In the genomic region with DNA sequence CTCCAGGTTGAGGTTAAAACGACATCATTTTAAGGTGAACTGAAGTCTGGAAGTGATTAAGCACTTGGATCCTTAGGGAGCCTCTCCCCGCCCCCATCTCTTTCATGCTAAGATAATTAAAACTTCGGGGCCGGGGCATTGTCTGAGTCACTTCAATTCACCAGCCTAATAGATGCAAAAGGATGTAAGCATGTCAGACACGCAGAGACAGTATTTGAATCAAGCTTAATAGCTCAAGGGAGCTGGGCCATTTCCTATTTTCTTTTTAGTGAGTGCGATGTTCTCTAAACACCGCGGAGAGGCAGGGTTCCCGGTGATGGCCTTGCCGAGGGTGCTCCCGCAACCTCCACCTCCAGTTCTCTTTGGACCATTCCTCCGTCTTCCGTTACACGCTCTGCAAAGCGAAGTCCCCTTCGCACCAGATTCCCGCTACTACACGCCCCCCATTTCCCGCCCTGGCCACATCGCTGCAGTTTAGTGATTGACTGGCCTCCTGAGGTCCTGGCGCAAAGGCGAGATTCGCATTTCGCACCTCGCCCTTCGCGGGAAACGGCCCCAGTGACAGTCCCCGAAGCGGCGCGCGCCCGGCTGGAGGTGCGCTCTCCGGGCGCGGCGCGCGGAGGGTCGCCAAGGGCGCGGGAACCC, we compare ENCODE assay signal across 8 cellular contexts. TPM values are rescaled to one million over a fixed set of nuclear protein-coding genes. Genes with fewer than 3 reads are reported as not detected.
DNase-seq lines count a peak whose midpoint lies in the region; ATAC-seq and TF ChIP-seq lines count a peak whose summit lies in the region.

No MANE protein-coding gene starts in this region.

- TF ChIP-seq POLR2A in GM18505 (IDR thresholded peaks at IDR 0.05; ENCODE audit: borderline replicate concordance, extremely low read depth, insufficient read depth, insufficient read length) = no peak

- no peaks in the 10 kb centered on the region for H3K79me2 ChIP-seq in smooth muscle cell (ENCODE audit: low read depth)

- POLR2A ChIA-PET in RWPE1 (lab: Yijun Ruan, JAX; ENCODE audit: low non-redundant PET) = no interaction called here

- no peak overlapping the region for H3K9ac ChIP-seq in smooth muscle cell (ENCODE audit: low read depth)

- H3K27ac ChIP-seq in smooth muscle cell (ENCODE audit: low read depth) (no peak overlapping the region), RWPE1 (no peak overlapping the region)

- H3K4me1 Mint-ChIP-seq in T-helper 1 cell treated with Interleukin-12 subunit alpha and Interleukin-12 subunit beta and Interleukin-4 antibody, amounts not matched to agents 30 μg/mL and 1 μg/mL, for 36 hours (ENCODE audit: low read depth) = peaks cover 47% of the 10 kb centered on the region

- TF ChIP-seq CTCF in smooth muscle cell (IDR thresholded peaks at IDR 0.05; ENCODE audit: borderline replicate concordance, insufficient read depth, poor library complexity, severe bottlenecking) (no peak), RWPE1 (conservative IDR thresholded peaks at IDR 0.05; ENCODE audit: low read depth) (no peak)

- H3K4me3 ChIP-seq in smooth muscle cell = peak overlapping the region; percentile 41

- H3K27me3 ChIP-seq in smooth muscle cell (ENCODE audit: low read depth) = peaks cover 90% of the 10 kb centered on the region

- peak overlapping the region; percentile 73 for H3K4me2 ChIP-seq in smooth muscle cell

- no peaks in the 10 kb centered on the region for H4K20me1 ChIP-seq in smooth muscle cell (ENCODE audit: low read depth)

- no peaks in the 10 kb centered on the region for H3K9me3 ChIP-seq in smooth muscle cell (replicated peaks; ENCODE audit: low read depth)

- CTCF ChIA-PET in RWPE1 (lab: Yijun Ruan, JAX) = no interaction called here

- 3% methylated on average over 38 of the region's 44 CpGs for WGBS in smooth muscle cell (ENCODE audit: low lambda C conversion rate)

- peaks cover 7% of the 10 kb centered on the region for H3K4me1 ChIP-seq in smooth muscle cell (ENCODE audit: low read depth)

- no peaks in the 10 kb centered on the region for H3K27me3 Mint-ChIP-seq in T-helper 1 cell treated with Interleukin-12 subunit alpha and Interleukin-12 subunit beta and Interleukin-4 antibody, amounts not matched to agents 30 μg/mL and 1 μg/mL, for 36 hours (ENCODE audit: low read depth)

- ATAC-seq in GM18505 (IDR thresholded peaks at IDR 0.05; ENCODE audit: unreplicated experiment) = peak; percentile 19
- ATAC-seq in HG02571 (IDR thresholded peaks at IDR 0.05; ENCODE audit: unreplicated experiment) = peak; percentile 14

- H2AFZ ChIP-seq in smooth muscle cell (ENCODE audit: low read depth) = no peak overlapping the region

- H3K4me3 Mint-ChIP-seq in T-helper 1 cell treated with Interleukin-12 subunit alpha and Interleukin-12 subunit beta and Interleukin-4 antibody, amounts not matched to agents 30 μg/mL and 1 μg/mL, for 36 hours = peak overlapping the region; percentile 93

- H3F3A ChIP-seq in smooth muscle cell (ENCODE audit: low read depth) = no peaks in the 10 kb centered on the region

- H3K9me3 Mint-ChIP-seq in T-helper 1 cell treated with Interleukin-12 subunit alpha and Interleukin-12 subunit beta and Interleukin-4 antibody, amounts not matched to agents 30 μg/mL and 1 μg/mL, for 36 hours = no peaks in the 10 kb centered on the region

- peaks cover 30% of the 10 kb centered on the region for H3K36me3 Mint-ChIP-seq in T-helper 1 cell treated with Interleukin-12 subunit alpha and Interleukin-12 subunit beta and Interleukin-4 antibody, amounts not matched to agents 30 μg/mL and 1 μg/mL, for 36 hours (ENCODE audit: low read depth)

- H3K36me3 ChIP-seq in smooth muscle cell (ENCODE audit: low read depth) = no peaks in the 10 kb centered on the region

- peak; percentile 63 for DNase-seq in foreskin melanocyte
- DNase-seq in smooth muscle cell (lab: John Stamatoyannopoulos, UW; ENCODE audit: unreplicated experiment) = no peak
- no peak for DNase-seq in NCI-H2196 treated with DMSO at 0.1 percent for 48 hours (lab: John Stamatoyannopoulos, UW; ENCODE audit: unreplicated experiment)
- DNase-seq in AG08395 (ENCODE audit: low spot score) = no peak
- no peak for DNase-seq in RWPE1 (ENCODE audit: low spot score)

- H3K27ac Mint-ChIP-seq in T-helper 1 cell treated with Interleukin-12 subunit alpha and Interleukin-12 subunit beta and Interleukin-4 antibody, amounts not matched to agents 30 μg/mL and 1 μg/mL, for 36 hours = peak overlapping the region; percentile 93

RNA-seq across cellular contexts. Expression of a gene that starts 0.5 kb away (rescaled TPM):
- total RNA-seq in smooth muscle cell = 0.04 TPM in 1 of 2 replicates, not detected in the other
- not detected in 2 replicates for polyA plus RNA-seq in smooth muscle cell
